Comparison of ENCODE assay signal across 2 cellular contexts in the genomic region with DNA sequence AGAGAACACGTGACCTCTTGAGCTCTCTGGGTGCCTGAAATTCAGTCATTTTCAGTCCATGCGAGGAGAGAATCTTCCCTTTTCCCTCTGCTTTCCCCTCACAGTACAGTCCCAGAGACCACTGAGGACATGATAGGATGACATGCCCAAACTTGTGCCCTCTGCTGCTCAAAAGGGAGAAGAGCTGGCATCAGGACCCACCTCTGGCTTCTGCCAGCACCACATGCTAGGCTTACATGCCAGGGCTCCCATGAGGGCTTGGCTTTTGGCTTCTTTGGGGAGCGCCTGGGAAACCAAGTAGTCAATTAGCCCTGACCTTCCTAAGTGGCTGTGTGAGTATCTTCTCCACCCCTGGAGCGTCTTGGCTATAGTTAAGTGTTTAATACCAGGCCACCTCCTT.
TF ChIP-seq lines count a peak whose summit lies in the region.

No MANE protein-coding gene starts in this region.

TF ChIP-seq in HEK293, 187 proteins besides CTCF, POLR2A, EP300 and RAD21:
- TF ChIP-seq ZBTB1 (tag by site-specific recombination; IDR thresholded peaks at IDR 0.05) (no peak), ZNF324 (tag by site-specific recombination; IDR thresholded peaks at IDR 0.05) (no peak), GFI1B (tag by site-specific recombination; IDR thresholded peaks at IDR 0.05) (no peak), ZNF350 (tag by site-specific recombination; IDR thresholded peaks at IDR 0.05) (no peak), ZNF621 (tag by site-specific recombination; IDR thresholded peaks at IDR 0.05) (no peak), ZNF571 (tag by site-specific recombination; IDR thresholded peaks at IDR 0.05) (no peak), ZNF626 (tag by site-specific recombination; IDR thresholded peaks at IDR 0.05) (no peak), SALL2 (tag by site-specific recombination; IDR thresholded peaks at IDR 0.05; ENCODE audit: borderline replicate concordance) (no peak), OVOL3 (tag by site-specific recombination; IDR thresholded peaks at IDR 0.05) (no peak), ZNF174 (tag by site-specific recombination; IDR thresholded peaks at IDR 0.05) (no peak), ZNF157 (tag by site-specific recombination; IDR thresholded peaks at IDR 0.05) (no peak), SP7 (tag by site-specific recombination; IDR thresholded peaks at IDR 0.05) (no peak), ZNF155 (tag by site-specific recombination; IDR thresholded peaks at IDR 0.05) (no peak), ZNF24 (tag by site-specific recombination; IDR thresholded peaks at IDR 0.05) (no peak), ZNF416 (tag by site-specific recombination; IDR thresholded peaks at IDR 0.05) (no peak)
- TF ChIP-seq, protein P1, sequence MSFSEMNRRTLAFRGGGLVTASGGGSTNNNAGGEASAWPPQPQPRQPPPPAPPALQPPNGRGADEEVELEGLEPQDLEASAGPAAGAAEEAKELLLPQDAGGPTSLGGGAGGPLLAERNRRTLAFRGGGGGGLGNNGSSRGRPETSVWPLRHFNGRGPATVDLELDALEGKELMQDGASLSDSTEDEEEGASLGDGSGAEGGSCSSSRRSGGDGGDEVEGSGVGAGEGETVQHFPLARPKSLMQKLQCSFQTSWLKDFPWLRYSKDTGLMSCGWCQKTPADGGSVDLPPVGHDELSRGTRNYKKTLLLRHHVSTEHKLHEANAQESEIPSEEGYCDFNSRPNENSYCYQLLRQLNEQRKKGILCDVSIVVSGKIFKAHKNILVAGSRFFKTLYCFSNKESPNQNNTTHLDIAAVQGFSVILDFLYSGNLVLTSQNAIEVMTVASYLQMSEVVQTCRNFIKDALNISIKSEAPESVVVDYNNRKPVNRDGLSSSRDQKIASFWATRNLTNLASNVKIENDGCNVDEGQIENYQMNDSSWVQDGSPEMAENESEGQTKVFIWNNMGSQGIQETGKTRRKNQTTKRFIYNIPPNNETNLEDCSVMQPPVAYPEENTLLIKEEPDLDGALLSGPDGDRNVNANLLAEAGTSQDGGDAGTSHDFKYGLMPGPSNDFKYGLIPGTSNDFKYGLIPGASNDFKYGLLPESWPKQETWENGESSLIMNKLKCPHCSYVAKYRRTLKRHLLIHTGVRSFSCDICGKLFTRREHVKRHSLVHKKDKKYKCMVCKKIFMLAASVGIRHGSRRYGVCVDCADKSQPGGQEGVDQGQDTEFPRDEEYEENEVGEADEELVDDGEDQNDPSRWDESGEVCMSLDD (tag by site-specific recombination; IDR thresholded peaks at IDR 0.05), result no peak
- TF ChIP-seq, protein P2, sequence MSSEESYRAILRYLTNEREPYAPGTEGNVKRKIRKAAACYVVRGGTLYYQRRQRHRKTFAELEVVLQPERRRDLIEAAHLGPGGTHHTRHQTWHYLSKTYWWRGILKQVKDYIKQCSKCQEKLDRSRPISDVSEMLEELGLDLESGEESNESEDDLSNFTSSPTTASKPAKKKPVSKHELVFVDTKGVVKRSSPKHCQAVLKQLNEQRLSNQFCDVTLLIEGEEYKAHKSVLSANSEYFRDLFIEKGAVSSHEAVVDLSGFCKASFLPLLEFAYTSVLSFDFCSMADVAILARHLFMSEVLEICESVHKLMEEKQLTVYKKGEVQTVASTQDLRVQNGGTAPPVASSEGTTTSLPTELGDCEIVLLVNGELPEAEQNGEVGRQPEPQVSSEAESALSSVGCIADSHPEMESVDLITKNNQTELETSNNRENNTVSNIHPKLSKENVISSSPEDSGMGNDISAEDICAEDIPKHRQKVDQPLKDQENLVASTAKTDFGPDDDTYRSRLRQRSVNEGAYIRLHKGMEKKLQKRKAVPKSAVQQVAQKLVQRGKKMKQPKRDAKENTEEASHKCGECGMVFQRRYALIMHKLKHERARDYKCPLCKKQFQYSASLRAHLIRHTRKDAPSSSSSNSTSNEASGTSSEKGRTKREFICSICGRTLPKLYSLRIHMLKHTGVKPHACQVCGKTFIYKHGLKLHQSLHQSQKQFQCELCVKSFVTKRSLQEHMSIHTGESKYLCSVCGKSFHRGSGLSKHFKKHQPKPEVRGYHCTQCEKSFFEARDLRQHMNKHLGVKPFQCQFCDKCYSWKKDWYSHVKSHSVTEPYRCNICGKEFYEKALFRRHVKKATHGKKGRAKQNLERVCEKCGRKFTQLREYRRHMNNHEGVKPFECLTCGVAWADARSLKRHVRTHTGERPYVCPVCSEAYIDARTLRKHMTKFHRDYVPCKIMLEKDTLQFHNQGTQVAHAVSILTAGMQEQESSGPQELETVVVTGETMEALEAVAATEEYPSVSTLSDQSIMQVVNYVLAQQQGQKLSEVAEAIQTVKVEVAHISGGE (tag by site-specific recombination; conservative IDR thresholded peaks at IDR 0.05; ENCODE audit: low read depth), result no peak
- TF ChIP-seq, protein P3, sequence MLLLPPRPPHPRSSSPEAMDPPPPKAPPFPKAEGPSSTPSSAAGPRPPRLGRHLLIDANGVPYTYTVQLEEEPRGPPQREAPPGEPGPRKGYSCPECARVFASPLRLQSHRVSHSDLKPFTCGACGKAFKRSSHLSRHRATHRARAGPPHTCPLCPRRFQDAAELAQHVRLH (tag by site-specific recombination; IDR thresholded peaks at IDR 0.05), result no peak
- TF ChIP-seq, protein P4, sequence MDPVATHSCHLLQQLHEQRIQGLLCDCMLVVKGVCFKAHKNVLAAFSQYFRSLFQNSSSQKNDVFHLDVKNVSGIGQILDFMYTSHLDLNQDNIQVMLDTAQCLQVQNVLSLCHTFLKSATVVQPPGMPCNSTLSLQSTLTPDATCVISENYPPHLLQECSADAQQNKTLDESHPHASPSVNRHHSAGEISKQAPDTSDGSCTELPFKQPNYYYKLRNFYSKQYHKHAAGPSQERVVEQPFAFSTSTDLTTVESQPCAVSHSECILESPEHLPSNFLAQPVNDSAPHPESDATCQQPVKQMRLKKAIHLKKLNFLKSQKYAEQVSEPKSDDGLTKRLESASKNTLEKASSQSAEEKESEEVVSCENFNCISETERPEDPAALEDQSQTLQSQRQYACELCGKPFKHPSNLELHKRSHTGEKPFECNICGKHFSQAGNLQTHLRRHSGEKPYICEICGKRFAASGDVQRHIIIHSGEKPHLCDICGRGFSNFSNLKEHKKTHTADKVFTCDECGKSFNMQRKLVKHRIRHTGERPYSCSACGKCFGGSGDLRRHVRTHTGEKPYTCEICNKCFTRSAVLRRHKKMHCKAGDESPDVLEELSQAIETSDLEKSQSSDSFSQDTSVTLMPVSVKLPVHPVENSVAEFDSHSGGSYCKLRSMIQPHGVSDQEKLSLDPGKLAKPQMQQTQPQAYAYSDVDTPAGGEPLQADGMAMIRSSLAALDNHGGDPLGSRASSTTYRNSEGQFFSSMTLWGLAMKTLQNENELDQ (tag by site-specific recombination; IDR thresholded peaks at IDR 0.05; ENCODE audit: low read depth), result no peak

TF ChIP-seq in HEK293T, 16 proteins besides CTCF, POLR2A, EP300 and RAD21:
- no peak for TF ChIP-seq SUZ12 (IDR thresholded peaks at IDR 0.05)
- no peak for TF ChIP-seq FOXA1 (IDR thresholded peaks at IDR 0.05)
- no peak for TF ChIP-seq CTBP1 (IDR thresholded peaks at IDR 0.05; ENCODE audit: borderline replicate concordance)
- TF ChIP-seq HDGF (IDR thresholded peaks at IDR 0.05; ENCODE audit: borderline replicate concordance), result no peak
- TF ChIP-seq ZNF384 (IDR thresholded peaks at IDR 0.05), result no peak
- TF ChIP-seq ARNT (IDR thresholded peaks at IDR 0.05), result no peak
- no peak for TF ChIP-seq NFRKB (IDR thresholded peaks at IDR 0.05)
- no peak for TF ChIP-seq SP1 (IDR thresholded peaks at IDR 0.05)
- no peak for TF ChIP-seq FOXK2 (IDR thresholded peaks at IDR 0.05)
- TF ChIP-seq TARDBP (IDR thresholded peaks at IDR 0.05), result no peak
- TF ChIP-seq L3MBTL2 (conservative IDR thresholded peaks at IDR 0.05), result no peak
